In the genomic region with DNA sequence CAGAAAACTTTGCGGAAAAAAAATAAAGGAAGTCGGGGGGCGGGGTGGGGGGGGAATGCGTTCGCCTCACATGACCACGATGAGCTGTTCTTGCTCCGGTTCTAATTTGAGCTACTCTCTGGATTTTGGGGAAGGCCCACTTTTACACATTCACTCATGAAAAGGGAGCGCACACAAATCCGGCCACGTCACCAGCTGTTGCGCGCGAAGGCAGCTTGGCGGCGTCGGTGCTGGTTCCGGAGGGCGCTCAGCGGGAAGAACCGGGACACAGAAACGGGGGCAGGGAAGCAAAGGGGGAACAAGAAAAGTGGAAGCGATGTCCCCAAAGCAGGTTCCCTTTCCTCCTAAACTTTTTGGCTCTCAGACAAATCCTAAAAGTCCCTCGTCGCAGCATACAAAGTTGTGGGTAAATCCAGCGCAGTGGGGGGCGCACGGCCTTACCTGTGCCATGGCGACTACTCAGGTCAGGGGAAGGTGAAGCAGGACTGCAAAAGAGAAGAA, we compare ENCODE assay signal across 8 cellular contexts. TPM values are rescaled to one million over a fixed set of nuclear protein-coding genes. Genes with fewer than 3 reads are reported as not detected.
DNase-seq lines count a peak whose midpoint lies in the region; ATAC-seq and TF ChIP-seq lines count a peak whose summit lies in the region.

No MANE protein-coding gene starts in this region.

- peaks cover 0 to 34% (median under 1%) of the 10 kb centered on the region in 4 donors for H3K4me1 ChIP-seq in right lobe of liver

- intact Hi-C loops in activated CD4-positive, alpha-beta T cell treated with anti-CD3 and anti-CD28 coated beads, Interleukin-2, amount 10 ng/mL, durations not matched to agents 24 days and 14 days (cut with micrococcal nuclease) = loop anchor here (2.0 to 5.0 kb wide), 5 partner anchors 105 to 507 kb away; a partner anchor contains a TSS
- intact Hi-C loops in right lobe of liver (cut with DNase I) = no loop called here

- 1% methylated on average over 22 of the region's 28 CpGs for WGBS in right lobe of liver (ENCODE audit: insufficient coverage, low coverage, low lambda C conversion rate, missing lambda C conversion rate)

- peaks cover 27% of the 10 kb centered on the region for H3K36me3 Mint-ChIP-seq in activated CD4-positive, alpha-beta T cell treated with anti-CD3 and anti-CD28 coated beads, Interleukin-2, amount 10 ng/mL, durations not matched to agents 24 days and 14 days (ENCODE audit: low read depth)

- peak; percentile 33 for ATAC-seq in GM21825 (IDR thresholded peaks at IDR 0.05; ENCODE audit: unreplicated experiment)
- peak; percentile 55 to 68 (median 62) for ATAC-seq in right lobe of liver

- peak in 3 of 4 donors; percentile 14 to 22 (median 20) for TF ChIP-seq CTCF in right lobe of liver (IDR thresholded peaks at IDR 0.05)

- peak overlapping the region; percentile 98 for H3K4me3 Mint-ChIP-seq in activated CD4-positive, alpha-beta T cell treated with anti-CD3 and anti-CD28 coated beads, Interleukin-2, amount 10 ng/mL, durations not matched to agents 24 days and 14 days

- no peaks in the 10 kb centered on the region for H3K27me3 ChIP-seq in right lobe of liver

- H3K27me3 Mint-ChIP-seq in activated CD4-positive, alpha-beta T cell treated with anti-CD3 and anti-CD28 coated beads, Interleukin-2, amount 10 ng/mL, durations not matched to agents 24 days and 14 days = peaks cover 26% of the 10 kb centered on the region

- TF ChIP-seq POLR2A in right lobe of liver (IDR thresholded peaks at IDR 0.05) = no peak

- peak overlapping the region; percentile 91 to 98 (median 91) for H3K4me3 ChIP-seq in right lobe of liver

- H3K9me3 ChIP-seq in right lobe of liver = no peaks in the 10 kb centered on the region

- no peaks in the 10 kb centered on the region for H3K36me3 ChIP-seq in right lobe of liver

- peak; percentile 0 for DNase-seq in DMS 273 treated with DMSO at 0.1 percent for 48 hours (lab: John Stamatoyannopoulos, UW)
- peak; percentile 42 for DNase-seq in NCI-H1092 treated with DMSO at 0.1 percent for 48 hours (lab: John Stamatoyannopoulos, UW)
- DNase-seq in activated CD4-positive, alpha-beta T cell treated with anti-CD3 and anti-CD28 coated beads, Interleukin-2, amount 10 ng/mL, durations not matched to agents 24 days and 14 days = peak; percentile 89
- DNase-seq in dermis microvascular lymphatic vessel endothelial cell (ENCODE audit: low read depth in 2 of 2) = peak; percentile 69 to 83
- peak; percentile 77 to 84 (median 82) for DNase-seq in right lobe of liver
- peak; percentile 62 for DNase-seq in stimulated activated CD4-positive, alpha-beta T cell treated with anti-CD3 and anti-CD28 coated beads, Interleukin-4, amount 100 ng/mL, for 24 hours
- no peak for DNase-seq in HuH-7.5 (ENCODE audit: low spot score)

- peak overlapping the region; percentile 88 to 99 (median 90) for H3K27ac ChIP-seq in right lobe of liver

- peaks cover 9% of the 10 kb centered on the region for H3K9me3 Mint-ChIP-seq in activated CD4-positive, alpha-beta T cell treated with anti-CD3 and anti-CD28 coated beads, Interleukin-2, amount 10 ng/mL, durations not matched to agents 24 days and 14 days

- peak overlapping the region; percentile 100 for H3K27ac Mint-ChIP-seq in activated CD4-positive, alpha-beta T cell treated with anti-CD3 and anti-CD28 coated beads, Interleukin-2, amount 10 ng/mL, durations not matched to agents 24 days and 14 days

- H3K4me1 Mint-ChIP-seq in activated CD4-positive, alpha-beta T cell treated with anti-CD3 and anti-CD28 coated beads, Interleukin-2, amount 10 ng/mL, durations not matched to agents 24 days and 14 days = peaks cover 41% of the 10 kb centered on the region

RNA-seq across cellular contexts. Expression of a gene that starts 0.6 kb away (rescaled TPM):
- total RNA-seq in activated CD4-positive, alpha-beta T cell treated with anti-CD3 and anti-CD28 coated beads, Interleukin-2, amount 10 ng/mL, durations not matched to agents 24 days and 14 days = 107 TPM in 2 replicates
- total RNA-seq in dermis microvascular lymphatic vessel endothelial cell (359 and 389 TPM in 2 replicates), right lobe of liver (100 to 1,000 TPM in 3 of 6 experiments, 10 to 100 TPM in 3; 52.2 to 216 (median 97.8) TPM)
